ENCODE assay signal across 1 cellular context in genomic region chr2:118855451-118856279, GRCh38.
TF ChIP-seq lines count a peak whose summit lies in the region.

No MANE protein-coding gene starts in this region.

TF ChIP-seq in HepG2, 621 proteins besides CTCF, POLR2A, EP300 and RAD21 (continued from another document and continues in another):
- TF ChIP-seq ZNF839 (CRISPR knock-in tag; IDR thresholded peaks at IDR 0.05; ENCODE audit: borderline replicate concordance) (no peak), CBX1 (IDR thresholded peaks at IDR 0.05; ENCODE audit: low read depth) (no peak), RERE (CRISPR knock-in tag; IDR thresholded peaks at IDR 0.05; ENCODE audit: low read depth) (no peak), GMEB1 (CRISPR knock-in tag; IDR thresholded peaks at IDR 0.05; ENCODE audit: borderline replicate concordance) (no peak), KDM2A (CRISPR knock-in tag; IDR thresholded peaks at IDR 0.05; ENCODE audit: borderline replicate concordance, low read depth) (peak; percentile 87), ZNF350 (CRISPR knock-in tag; IDR thresholded peaks at IDR 0.05; ENCODE audit: borderline replicate concordance, low read depth) (peak; percentile 61; the same call in 1 of the 2 replicates), ZBTB10 (CRISPR knock-in tag; IDR thresholded peaks at IDR 0.05; ENCODE audit: borderline replicate concordance) (no peak), TOPORS (CRISPR knock-in tag; IDR thresholded peaks at IDR 0.05) (no peak), ELF4 (CRISPR knock-in tag; IDR thresholded peaks at IDR 0.05; ENCODE audit: borderline replicate concordance) (no peak), ZNF776 (CRISPR knock-in tag; IDR thresholded peaks at IDR 0.05) (peak; percentile 65; the same call in 1 of the 2 replicates), ISL2 (CRISPR knock-in tag; IDR thresholded peaks at IDR 0.05) (0 out of 2 replicates have a peak, but pooled peaks have one; percentile 43), ZSCAN12 (CRISPR knock-in tag; IDR thresholded peaks at IDR 0.05) (no peak), ATF3 (CRISPR knock-in tag; IDR thresholded peaks at IDR 0.05) (no peak), TAF15 (IDR thresholded peaks at IDR 0.05; ENCODE audit: low read depth, low read length, poor library complexity, severe bottlenecking) (no peak), ZNF562 (CRISPR knock-in tag; IDR thresholded peaks at IDR 0.05; ENCODE audit: borderline replicate concordance) (no peak), ZNF12 (CRISPR knock-in tag; IDR thresholded peaks at IDR 0.05) (no peak), FOXP4 (CRISPR knock-in tag; IDR thresholded peaks at IDR 0.05) (no peak), AHDC1 (CRISPR knock-in tag; IDR thresholded peaks at IDR 0.05; ENCODE audit: borderline replicate concordance) (no peak), ZZZ3 (CRISPR knock-in tag; IDR thresholded peaks at IDR 0.05; ENCODE audit: borderline replicate concordance) (no peak), CBX2 (IDR thresholded peaks at IDR 0.05; ENCODE audit: low read depth, low read length) (no peak), CBX2 (CRISPR knock-in tag; IDR thresholded peaks at IDR 0.05; ENCODE audit: low read depth) (0 out of 2 replicates have a peak, but pooled peaks have one; percentile 86), POGK (CRISPR knock-in tag; conservative IDR thresholded peaks at IDR 0.05) (peak; percentile 65; the same call in 1 of the 2 replicates), BORCS8-MEF2B (CRISPR knock-in tag; IDR thresholded peaks at IDR 0.05) (peak; percentile 45; the same call in 1 of the 2 replicates), TGIF2 (CRISPR knock-in tag; IDR thresholded peaks at IDR 0.05) (peak; percentile 20; the same call in 1 of the 2 replicates), ZNF704 (CRISPR knock-in tag; IDR thresholded peaks at IDR 0.05; ENCODE audit: borderline replicate concordance) (no peak), SIN3B (IDR thresholded peaks at IDR 0.05; ENCODE audit: low read length) (no peak), KDM4B (CRISPR knock-in tag; IDR thresholded peaks at IDR 0.05) (no peak), NRL (CRISPR knock-in tag; IDR thresholded peaks at IDR 0.05; ENCODE audit: borderline replicate concordance) (peak; percentile 66; the same call in 1 of the 2 replicates), ZBTB3 (CRISPR knock-in tag; IDR thresholded peaks at IDR 0.05; ENCODE audit: borderline replicate concordance, low read depth) (no peak), GATAD2A (CRISPR knock-in tag; IDR thresholded peaks at IDR 0.05) (peak; percentile 42; the same call in 1 of the 2 replicates), RFXANK (CRISPR knock-in tag; IDR thresholded peaks at IDR 0.05) (no peak), STAG1 (CRISPR knock-in tag; IDR thresholded peaks at IDR 0.05) (peak; percentile 95), PRPF4 (IDR thresholded peaks at IDR 0.05; ENCODE audit: low read depth, low read length, poor library complexity, severe bottlenecking) (no peak), RFX5 (IDR thresholded peaks at IDR 0.05; ENCODE audit: low read depth, low read length) (no peak), ZNF207 (IDR thresholded peaks at IDR 0.05; ENCODE audit: borderline replicate concordance) (no peak), CERS6 (CRISPR knock-in tag; IDR thresholded peaks at IDR 0.05) (no peak), PCBP2 (optimal IDR thresholded peaks at IDR 0.05; ENCODE audit: low read depth, low read length, poor library complexity, severe bottlenecking) (no peak), TEAD2 (CRISPR knock-in tag; IDR thresholded peaks at IDR 0.05) (no peak)
